Comparison of ENCODE assay signal across 8 cellular contexts in genomic region chr19:1489463-1489971, GRCh38. TPM values are rescaled to one million over a fixed set of nuclear protein-coding genes. Genes with fewer than 3 reads are reported as not detected.
A peak's percentile ranks its signal among the peaks of the same experiment; 100 is the strongest.
DNase-seq lines count a peak whose midpoint lies in the region; TF ChIP-seq lines count a peak whose summit lies in the region.

No MANE protein-coding gene starts in this region.

- H3K4me3 ChIP-seq in GM23248: peak overlapping the region; percentile 72
- peak overlapping the region; percentile 56 for H3K4me3 ChIP-seq in WERI-Rb-1 (ENCODE audit: low read depth, low read length)
- H3K4me3 ChIP-seq in left ventricle myocardium inferior: peak overlapping the region; percentile 72
- peak overlapping the region in 3 of 4 donors; percentile 52 to 60 (median 57) for H3K4me3 ChIP-seq in sigmoid colon

- no peaks in the 10 kb centered on the region for H3F3A ChIP-seq in GM23248 (ENCODE audit: insufficient read depth)

- TF ChIP-seq CTCF in WERI-Rb-1 (IDR thresholded peaks at IDR 0.05; ENCODE audit: low read depth, low read length) (no peak), left ventricle myocardium inferior (IDR thresholded peaks at IDR 0.05; ENCODE audit: borderline replicate concordance) (no peak), sigmoid colon (IDR thresholded peaks at IDR 0.05) (no peak)

- no peaks in the 10 kb centered on the region for H4K20me1 ChIP-seq in GM23248 (ENCODE audit: insufficient read depth)

- H2AFZ ChIP-seq in GM23248: peak overlapping the region; percentile 89

- H3K9me3 ChIP-seq in GM23248 (ENCODE audit: low read depth): no peaks in the 10 kb centered on the region
- H3K9me3 ChIP-seq in WERI-Rb-1 (ENCODE audit: severe bottlenecking): no peaks in the 10 kb centered on the region
- H3K9me3 ChIP-seq in left ventricle myocardium inferior (replicated peaks): no peaks in the 10 kb centered on the region
- no peaks in the 10 kb centered on the region for H3K9me3 ChIP-seq in sigmoid colon

- peak overlapping the region; percentile 73; the same call in 1 of the 2 replicates for H3K9ac ChIP-seq in GM23248

- H3K27me3 ChIP-seq in GM23248 (replicated peaks; ENCODE audit: insufficient read depth) (no peaks in the 10 kb centered on the region), WERI-Rb-1 (ENCODE audit: insufficient read depth, low read depth, severe bottlenecking) (no peaks in the 10 kb centered on the region), left ventricle myocardium inferior (ENCODE audit: low read depth) (peaks cover 18% of the 10 kb centered on the region), sigmoid colon (peaks cover 6 to 19% (median 9%) of the 10 kb centered on the region in 3 donors)

- in situ Hi-C loops in GM23248 (cut with MboI): no loop called here

- H3K36me3 ChIP-seq in GM23248 (ENCODE audit: low read depth) (no peaks in the 10 kb centered on the region), WERI-Rb-1 (no peaks in the 10 kb centered on the region), left ventricle myocardium inferior (no peaks in the 10 kb centered on the region), sigmoid colon (no peaks in the 10 kb centered on the region)

- no peak for TF ChIP-seq EP300 in sigmoid colon (IDR thresholded peaks at IDR 0.05)

- no peak overlapping the region for H3K27ac ChIP-seq in GM23248
- H3K27ac ChIP-seq in WERI-Rb-1: peak overlapping the region; percentile 93
- H3K27ac ChIP-seq in left ventricle myocardium inferior (replicated peaks): peak overlapping the region; percentile 85
- peak overlapping the region in 3 of 4 donors; percentile 76 to 83 (median 78) for H3K27ac ChIP-seq in sigmoid colon

- no peaks in the 10 kb centered on the region for H3K79me2 ChIP-seq in GM23248 (ENCODE audit: insufficient read depth)

- intact Hi-C loops in left ventricle myocardium inferior (cut with micrococcal nuclease): no loop called here
- intact Hi-C loops in sigmoid colon (cut with DNase I): no loop called here

- no peaks in the 10 kb centered on the region for H3K9me2 ChIP-seq in GM23248 (ENCODE audit: insufficient read depth)

- peak overlapping the region; percentile 76 for H3K4me2 ChIP-seq in GM23248 (ENCODE audit: unreplicated experiment)

- DNase-seq in GM23248 (no peak), WERI-Rb-1 (no peak), left ventricle myocardium inferior (no peak), sigmoid colon (no peak), SHP77 (lab: John Stamatoyannopoulos, UW) (no peak), COLO668 (lab: John Stamatoyannopoulos, UW; ENCODE audit: unreplicated experiment) (no peak), A172 (ENCODE audit: low spot score) (no peak), dedifferentiated amniotic fluid mesenchymal stem cell (ENCODE audit: extremely low spot score) (no peak)

- TF ChIP-seq POLR2A in sigmoid colon (IDR thresholded peaks at IDR 0.05): no peak

- H3K4me1 ChIP-seq in GM23248 (ENCODE audit: insufficient read depth) (no peaks in the 10 kb centered on the region), left ventricle myocardium inferior (peaks cover 20% of the 10 kb centered on the region), sigmoid colon (peaks cover 0 to 21% (median 15%) of the 10 kb centered on the region in 4 donors)

- whole genome bisulfite sequencing in GM23248 (ENCODE audit: low coverage in 1 of 2, low lambda C conversion rate in 2 of 2, missing lambda C conversion rate in 2 of 2), 2 experiments: 46 to 69% methylated on average over 13 to 21 of the region's 22 CpGs
- WGBS in sigmoid colon, 2 donors: 23 to 29% methylated on average over 22 of the region's 22 CpGs

RNA-seq across cellular contexts. Expression of gene PCSK4, which starts 0.6 kb away (rescaled TPM):
- 0.13 and 0.76 TPM in 2 replicates for total RNA-seq in GM23248 (2014; rRNA removed; shearing (Covaris generic))
- polyA plus RNA-seq in GM23248 (2016; fragmentation: Nextera tagmentation; extraction: Ambion mirVana): 0.28 and 0.43 TPM in 2 replicates
- 1.3 TPM for total RNA-seq in left ventricle myocardium inferior
- 1 to 10 TPM in 3 of 4 donors, under 1 TPM in 1; 0.99 to 5.0 (median 3.1) TPM for total RNA-seq in sigmoid colon
- polyA plus RNA-seq in sigmoid colon: 1 to 10 TPM in 2 of 3 donors, not detected in 1; 1.2 to 4.1 TPM
- total RNA-seq in A172 (2014; rRNA removed; shearing (Covaris generic)): 3.1 and 5.4 TPM in 2 replicates

RNA-seq across cellular contexts. Expression of gene REEP6, which starts 1.5 kb away (rescaled TPM):
- 2.9 and 3.0 TPM in 2 replicates for total RNA-seq in GM23248 (2014; rRNA removed; shearing (Covaris generic))
- 4.0 and 4.3 TPM in 2 replicates for polyA plus RNA-seq in GM23248 (2016; fragmentation: Nextera tagmentation; extraction: Ambion mirVana)
- 1.9 TPM for total RNA-seq in left ventricle myocardium inferior
- 1 to 10 TPM in 2 of 4 donors, under 1 TPM in 1, not detected in 1; 0.33 to 2.9 (median 1.6) TPM for total RNA-seq in sigmoid colon
- polyA plus RNA-seq in sigmoid colon: 1 to 10 TPM in 2 of 3 donors, under 1 TPM in 1; 0.92 to 5.6 (median 2.4) TPM
- total RNA-seq in A172 (2014; rRNA removed; shearing (Covaris generic)): 4.1 and 4.3 TPM in 2 replicates

RNA-seq across cellular contexts. Expression of gene C19orf25, which starts 10.5 kb away (rescaled TPM):
- total RNA-seq in GM23248 (2014; rRNA removed; shearing (Covaris generic)): 35.9 and 40.2 TPM in 2 replicates
- polyA plus RNA-seq in GM23248 (2016; fragmentation: Nextera tagmentation; extraction: Ambion mirVana): 33.2 and 34.7 TPM in 2 replicates
- 16.1 TPM for total RNA-seq in left ventricle myocardium inferior
- total RNA-seq in sigmoid colon: 10 to 100 TPM; 19.6 to 26.0 (median 22.2) TPM
- polyA plus RNA-seq in sigmoid colon: 10 to 100 TPM; 38.4 to 51.5 (median 48.3) TPM
- total RNA-seq in A172 (2014; rRNA removed; shearing (Covaris generic)): 44.0 and 60.4 TPM in 2 replicates

RNA-seq across cellular contexts. Expression of gene ADAMTSL5, which starts 23.3 kb away (rescaled TPM):
- total RNA-seq in GM23248 (2014; rRNA removed; shearing (Covaris generic)): 21.1 and 31.7 TPM in 2 replicates
- polyA plus RNA-seq in GM23248 (2016; fragmentation: Nextera tagmentation; extraction: Ambion mirVana) (19.3 and 23.3 TPM in 2 replicates), sigmoid colon (1 to 10 TPM in 2 of 3 donors, not detected in 1; 1.6 to 1.8 TPM)
- total RNA-seq in left ventricle myocardium inferior (36.8 TPM), sigmoid colon (1 to 10 TPM in 2 of 4 donors, under 1 TPM in 2; 0.71 to 5.8 (median 1.8) TPM)
- total RNA-seq in A172 (2014; rRNA removed; shearing (Covaris generic)): 3.9 and 6.4 TPM in 2 replicates

RNA-seq across cellular contexts. Expression of gene PLK5, which starts 34.4 kb away (rescaled TPM):
- not detected in 2 replicates for total RNA-seq in GM23248 (2014; rRNA removed; shearing (Covaris generic))
- polyA plus RNA-seq in GM23248 (2016; fragmentation: Nextera tagmentation; extraction: Ambion mirVana): not detected in 2 replicates
- not detected for total RNA-seq in left ventricle myocardium inferior
- under 1 TPM in 1 of 4 donors, not detected in 3; 0.36 TPM for total RNA-seq in sigmoid colon
- polyA plus RNA-seq in sigmoid colon: under 1 TPM in 1 of 3 donors, not detected in 2; 0.32 TPM
- 0.22 TPM in 1 of 2 replicates, not detected in the other for total RNA-seq in A172 (2014; rRNA removed; shearing (Covaris generic))
